In the genomic region with DNA sequence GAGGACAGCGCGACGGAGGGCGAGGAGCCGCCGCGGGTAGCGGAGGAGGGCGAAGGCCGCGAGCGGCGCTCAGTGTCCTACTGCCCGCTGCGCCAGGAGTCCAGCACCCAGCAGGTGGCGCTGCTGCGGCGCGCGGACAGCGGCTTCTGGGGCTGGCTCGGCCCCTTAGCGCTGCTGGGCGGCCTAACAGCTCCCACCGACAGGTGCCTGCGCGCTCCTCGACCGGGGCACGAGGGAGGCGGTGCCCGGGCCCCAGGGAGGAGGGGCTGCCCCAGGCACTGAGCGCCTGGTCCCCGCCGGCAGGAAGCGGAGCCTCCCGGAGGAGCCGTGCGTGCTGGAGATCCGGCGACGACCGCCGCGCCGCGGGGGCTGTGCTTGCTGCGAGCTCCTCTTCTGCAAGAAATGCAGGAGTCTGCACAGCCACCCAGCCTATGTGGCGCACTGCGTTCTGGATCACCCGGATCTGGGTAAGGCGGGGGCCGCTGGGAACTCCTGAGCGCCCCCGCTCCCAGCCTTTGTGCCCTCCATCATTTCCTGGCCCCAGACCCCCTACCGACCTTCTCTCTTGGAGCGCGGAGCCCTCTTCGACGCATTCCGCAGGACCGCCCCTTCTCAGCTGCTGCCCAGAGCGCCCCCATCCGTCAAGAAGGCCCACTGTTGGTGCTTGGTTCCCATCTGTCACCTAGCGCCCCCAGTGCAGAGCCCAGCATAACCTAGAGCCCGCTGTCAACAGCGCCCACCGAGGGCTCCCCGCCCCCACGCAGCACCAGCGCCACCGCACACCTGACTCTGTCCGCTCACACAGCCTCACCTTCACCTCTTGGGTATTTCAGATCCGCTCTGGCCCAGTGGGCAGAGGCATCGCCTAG, we compare ENCODE assay signal across 8 cellular contexts. TPM values are rescaled to one million over a fixed set of nuclear protein-coding genes. Genes with fewer than 3 reads are reported as not detected.
A peak's percentile ranks its signal among the peaks of the same experiment; 100 is the strongest.
DNase-seq lines count a peak whose midpoint lies in the region; ATAC-seq and TF ChIP-seq lines count a peak whose summit lies in the region.

No MANE protein-coding gene starts in this region.

- peak; percentile 86 for TF ChIP-seq RAD21 in SK-N-SH (IDR thresholded peaks at IDR 0.05; ENCODE audit: low read length)

- no peaks in the 10 kb centered on the region for H3K79me2 ChIP-seq in SK-N-SH (ENCODE audit: insufficient read depth)

- peak overlapping the region in 1 of 2 experiments; percentile 77; a peak in 2 of 4 replicates for H3K27ac ChIP-seq in SK-N-SH (ENCODE audit: low read depth in 2 of 2, low read length in 1 of 2)
- H3K27ac ChIP-seq in thoracic aorta = no peak overlapping the region

- no peaks in the 10 kb centered on the region for H3K9me2 ChIP-seq in SK-N-SH

- 15% methylated on average over 39 of the region's 75 CpGs for WGBS in SK-N-SH (ENCODE audit: low lambda C conversion rate)

- H3K9ac ChIP-seq in SK-N-SH = no peak overlapping the region

- H3F3A ChIP-seq in SK-N-SH (replicated peaks; ENCODE audit: insufficient read depth) = no peaks in the 10 kb centered on the region

- DNase-seq in GF-D8 (lab: John Stamatoyannopoulos, UW) (peak; percentile 45), HFF-Myc (ENCODE audit: extremely low read depth, low read depth) (no peak), NB4 (ENCODE audit: low read depth) (peak; percentile 97), SK-N-SH (peak; percentile 98), glutamatergic neuron (peak; percentile 95), osteocyte (ENCODE audit: extremely low spot score, unreplicated experiment) (peak; percentile 95), thoracic aorta (ENCODE audit: low spot score) (peak; percentile 34)

- peak overlapping the region; percentile 52 for H3K27ac Mint-ChIP-seq in activated naive CD4-positive, alpha-beta T cell treated with anti-CD3 and anti-CD28 coated beads, Interleukin-2, amount 50 U/mL, for 24 hours
- H3K27ac Mint-ChIP-seq in glutamatergic neuron (ENCODE audit: unreplicated experiment) (peak overlapping the region; percentile 62), osteocyte (ENCODE audit: unreplicated experiment) (no peak overlapping the region)

- CTCF ChIA-PET in SK-N-SH (lab: Yijun Ruan, JAX) = interaction anchor here (0.6 to 31.2 kb wide), 56 partner anchors 13 to 1185 kb away, joined by 3 to 809 read pairs (median 6); a partner anchor contains a TSS

- TF ChIP-seq POLR2A in NB4 (IDR thresholded peaks at IDR 0.05; ENCODE audit: extremely low read depth, insufficient read length) = peak; percentile 30

- peaks cover 9% of the 10 kb centered on the region for H3K4me1 Mint-ChIP-seq in activated naive CD4-positive, alpha-beta T cell treated with anti-CD3 and anti-CD28 coated beads, Interleukin-2, amount 50 U/mL, for 24 hours
- H3K4me1 Mint-ChIP-seq in glutamatergic neuron (ENCODE audit: low read depth, unreplicated experiment) (peaks cover 3% of the 10 kb centered on the region), osteocyte (ENCODE audit: unreplicated experiment) (peaks cover 20% of the 10 kb centered on the region)

- POLR2A ChIA-PET in SK-N-SH (lab: Yijun Ruan, JAX) = interaction anchor here (0.8 to 3.2 kb wide), 6 partner anchors 12 to 44 kb away, joined by 3 to 65 read pairs (median 4); a partner anchor contains a TSS

- peak; percentile 86 for TF ChIP-seq CTCF in HFF-Myc (IDR thresholded peaks at IDR 0.05; ENCODE audit: low read depth, low read length, missing control alignments)
- peak; percentile 88 for TF ChIP-seq CTCF in NB4 (IDR thresholded peaks at IDR 0.05; ENCODE audit: low read depth, low read length)
- peak; percentile 62 for TF ChIP-seq CTCF in SK-N-SH (IDR thresholded peaks at IDR 0.05)
- peak; percentile 97 for TF ChIP-seq CTCF in glutamatergic neuron (IDR thresholded peaks at IDR 0.05; ENCODE audit: partially characterized antibody, unreplicated experiment)
- peak; percentile 95 for TF ChIP-seq CTCF in osteocyte (IDR thresholded peaks at IDR 0.05)
- peak; percentile 95 for TF ChIP-seq CTCF in thoracic aorta (IDR thresholded peaks at IDR 0.05)

- H3K27me3 Mint-ChIP-seq in activated naive CD4-positive, alpha-beta T cell treated with anti-CD3 and anti-CD28 coated beads, Interleukin-2, amount 50 U/mL, for 24 hours = no peaks in the 10 kb centered on the region
- H3K27me3 Mint-ChIP-seq in glutamatergic neuron (ENCODE audit: unreplicated experiment) (peaks cover 3% of the 10 kb centered on the region), osteocyte (ENCODE audit: unreplicated experiment) (peaks cover 4% of the 10 kb centered on the region)

- H3K9me3 ChIP-seq in SK-N-SH (no peaks in the 10 kb centered on the region), thoracic aorta (no peaks in the 10 kb centered on the region)

- H3K4me1 ChIP-seq in SK-N-SH (ENCODE audit: control insufficient read depth in 1 of 2, insufficient read depth in 2 of 2, low read depth in 1 of 2, low read length in 1 of 2) (peaks cover 0 to 15% of the 10 kb centered on the region in 2 experiments; a peak in 1 of 4 replicates), thoracic aorta (ENCODE audit: control insufficient read depth in 1 of 2, low read depth in 2 of 2) (peaks cover 6 to 7% of the 10 kb centered on the region in 2 donors)

- H3K4me2 ChIP-seq in SK-N-SH = peak overlapping the region; percentile 93

- no peaks in the 10 kb centered on the region for H3K36me3 Mint-ChIP-seq in activated naive CD4-positive, alpha-beta T cell treated with anti-CD3 and anti-CD28 coated beads, Interleukin-2, amount 50 U/mL, for 24 hours
- peaks cover 3% of the 10 kb centered on the region for H3K36me3 Mint-ChIP-seq in glutamatergic neuron (ENCODE audit: unreplicated experiment)
- no peaks in the 10 kb centered on the region for H3K36me3 Mint-ChIP-seq in osteocyte (ENCODE audit: unreplicated experiment)

- peak overlapping the region; percentile 74; the same call in 1 of the 2 replicates for H2AFZ ChIP-seq in SK-N-SH (ENCODE audit: low read depth)

- no peak for TF ChIP-seq EP300 in SK-N-SH (IDR thresholded peaks at IDR 0.05; ENCODE audit: borderline replicate concordance in 1 of 2, low read depth in 1 of 2, low read length in 1 of 2)

- H3K27me3 ChIP-seq in SK-N-SH (ENCODE audit: insufficient read depth) (no peaks in the 10 kb centered on the region), thoracic aorta (replicated peaks; ENCODE audit: insufficient read depth) (no peaks in the 10 kb centered on the region)

- no peaks in the 10 kb centered on the region for H4K20me1 ChIP-seq in SK-N-SH (ENCODE audit: insufficient read depth)

- H3K4me3 ChIP-seq in HFF-Myc (replicated peaks; ENCODE audit: low read depth, low read length) (peak overlapping the region; percentile 42), NB4 (ENCODE audit: low read depth, low read length) (peak overlapping the region; percentile 56), SK-N-SH (ENCODE audit: low read depth in 2 of 2, low read length in 1 of 2) (peak overlapping the region; percentile 56), thoracic aorta (peak overlapping the region; percentile 71)

- H3K36me3 ChIP-seq in SK-N-SH (replicated peaks in 1 of 2; ENCODE audit: control insufficient read depth in 1 of 2, insufficient read depth in 2 of 2, low read length in 1 of 2) (no peaks in the 10 kb centered on the region), thoracic aorta (no peaks in the 10 kb centered on the region)

- ATAC-seq in thoracic aorta (ENCODE audit: insufficient number of reproducible peaks, low FRiP score, low read depth) = peak; percentile 73

- peak overlapping the region; percentile 93 for H3K4me3 Mint-ChIP-seq in activated naive CD4-positive, alpha-beta T cell treated with anti-CD3 and anti-CD28 coated beads, Interleukin-2, amount 50 U/mL, for 24 hours
- H3K4me3 Mint-ChIP-seq in glutamatergic neuron (ENCODE audit: unreplicated experiment) = peak overlapping the region; percentile 87
- peak overlapping the region; percentile 73 for H3K4me3 Mint-ChIP-seq in osteocyte (ENCODE audit: unreplicated experiment)

- H3K9me3 Mint-ChIP-seq in activated naive CD4-positive, alpha-beta T cell treated with anti-CD3 and anti-CD28 coated beads, Interleukin-2, amount 50 U/mL, for 24 hours = no peaks in the 10 kb centered on the region
- H3K9me3 Mint-ChIP-seq in glutamatergic neuron (ENCODE audit: unreplicated experiment) (peaks cover 5% of the 10 kb centered on the region), osteocyte (ENCODE audit: unreplicated experiment) (no peaks in the 10 kb centered on the region)

RNA-seq across cellular contexts. Expression of a gene that starts 3.7 kb away (rescaled TPM):
- 0.05 TPM in 1 of 2 replicates, not detected in the other for polyA plus RNA-seq in SK-N-SH (2012; rRNA removed)
- polyA plus RNA-seq in SK-N-SH (2012; cell fraction: cytosol; rRNA removed) = 0.03 and 0.04 TPM in 2 replicates
- not detected in 2 replicates for polyA plus RNA-seq in SK-N-SH (2012; cell fraction: nucleus; rRNA removed)
- not detected for total RNA-seq in glutamatergic neuron (ENCODE audit: unreplicated experiment)
- not detected in 2 replicates for total RNA-seq in osteocyte
- total RNA-seq in thoracic aorta = not detected

RNA-seq across cellular contexts. Expression of a gene that starts 11.3 kb away (rescaled TPM):
- polyA plus RNA-seq in SK-N-SH (2012; rRNA removed) = 0.02 TPM in 1 of 2 replicates, not detected in the other
- 0.01 TPM in 2 replicates for polyA plus RNA-seq in SK-N-SH (2012; cell fraction: cytosol; rRNA removed)
- polyA plus RNA-seq in SK-N-SH (2012; cell fraction: nucleus; rRNA removed) = 0.08 and 0.10 TPM in 2 replicates
- total RNA-seq in glutamatergic neuron (ENCODE audit: unreplicated experiment) (0.27 TPM), osteocyte (not detected in 2 replicates), thoracic aorta (not detected)

RNA-seq across cellular contexts. Expression of a gene that starts 31.1 kb away (rescaled TPM):
- polyA plus RNA-seq in SK-N-SH (2012; rRNA removed) = 0.23 and 0.33 TPM in 2 replicates
- 0.30 and 0.52 TPM in 2 replicates for polyA plus RNA-seq in SK-N-SH (2012; cell fraction: cytosol; rRNA removed)
- polyA plus RNA-seq in SK-N-SH (2012; cell fraction: nucleus; rRNA removed) = 0.32 and 0.40 TPM in 2 replicates
- total RNA-seq in glutamatergic neuron (ENCODE audit: unreplicated experiment) = 0.49 TPM
- 0.73 and 0.75 TPM in 2 replicates for total RNA-seq in osteocyte
- total RNA-seq in thoracic aorta = 10 to 100 TPM in 1 of 2 donors, 1 to 10 TPM in 1; 4.8 to 18.5 TPM

RNA-seq across cellular contexts. Expression of a gene that starts 32.9 kb away (rescaled TPM):
- polyA plus RNA-seq in SK-N-SH (2012; rRNA removed) = 4.2 and 4.3 TPM in 2 replicates
- polyA plus RNA-seq in SK-N-SH (2012; cell fraction: cytosol; rRNA removed) = 2.2 and 3.8 TPM in 2 replicates
- polyA plus RNA-seq in SK-N-SH (2012; cell fraction: nucleus; rRNA removed) = 6.4 and 8.3 TPM in 2 replicates
- total RNA-seq in glutamatergic neuron (ENCODE audit: unreplicated experiment) = 3.3 TPM
- total RNA-seq in osteocyte = 15.6 and 16.2 TPM in 2 replicates
- total RNA-seq in thoracic aorta = 10 to 100 TPM in 1 of 2 donors, 1 to 10 TPM in 1; 2.4 to 24.1 TPM

RNA-seq across cellular contexts. Expression of a gene that starts 44.9 kb away (rescaled TPM):
- polyA plus RNA-seq in SK-N-SH (2012; rRNA removed) = 67.5 and 78.0 TPM in 2 replicates
- polyA plus RNA-seq in SK-N-SH (2012; cell fraction: cytosol; rRNA removed) = 117 and 139 TPM in 2 replicates
- polyA plus RNA-seq in SK-N-SH (2012; cell fraction: nucleus; rRNA removed) = 43.9 and 71.3 TPM in 2 replicates
- total RNA-seq in glutamatergic neuron (ENCODE audit: unreplicated experiment) (180 TPM), osteocyte (157 and 170 TPM in 2 replicates), thoracic aorta (10 to 100 TPM; 35.7 to 91.1 TPM)
